In the genomic region with DNA sequence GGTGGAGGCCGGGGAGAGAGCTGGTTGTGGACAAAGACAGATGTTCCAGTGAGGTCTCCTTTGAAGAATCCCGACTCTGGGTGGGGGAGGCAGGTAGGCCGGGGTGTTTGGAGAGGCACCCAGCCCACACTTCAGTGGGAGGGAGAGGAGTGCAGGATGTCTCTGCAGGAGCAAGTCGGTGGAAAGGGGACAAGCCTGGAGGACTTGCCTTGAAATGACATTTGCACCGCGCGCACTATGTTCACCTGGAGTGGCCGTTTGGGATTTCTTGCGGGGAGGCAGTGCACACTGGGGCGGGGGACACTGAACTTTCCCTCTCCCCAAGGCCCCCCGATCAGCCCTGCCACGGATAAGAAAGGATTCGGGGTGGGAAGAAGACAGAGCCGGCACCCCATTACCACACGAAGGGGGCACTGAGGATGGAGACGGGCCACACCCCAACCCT, we compare ENCODE assay signal across 8 cellular contexts. TPM values are rescaled to one million over a fixed set of nuclear protein-coding genes. Genes with fewer than 3 reads are reported as not detected.
DNase-seq lines count a peak whose midpoint lies in the region; ATAC-seq and TF ChIP-seq lines count a peak whose summit lies in the region.

No MANE protein-coding gene starts in this region.

- POLR2A ChIA-PET in OCI-LY7 (lab: Charles Lee), result interaction anchor here (0.7 kb wide), 2 partner anchors 19 to 1633 kb away, joined by 3 read pairs; no protein-coding TSS in a partner anchor

- peaks cover 0 to 10% of the 10 kb centered on the region in 2 donors for H3K27me3 Mint-ChIP-seq in effector memory CD8-positive, alpha-beta T cell
- no peaks in the 10 kb centered on the region for H3K27me3 Mint-ChIP-seq in naive B cell

- no peak overlapping the region for H3K27ac ChIP-seq in OCI-LY7 (ENCODE audit: low read depth, low read length, poor library complexity, severe bottlenecking)

- H3K9me2 ChIP-seq in OCI-LY7 (ENCODE audit: insufficient read depth, low read length), result no peaks in the 10 kb centered on the region

- H3K36me3 Mint-ChIP-seq in effector memory CD8-positive, alpha-beta T cell (ENCODE audit: insufficient read depth), result peaks cover 5% of the 10 kb centered on the region
- no peaks in the 10 kb centered on the region for H3K36me3 Mint-ChIP-seq in naive B cell

- H3K4me2 ChIP-seq in OCI-LY7 (ENCODE audit: low read length), result peak overlapping the region; percentile 43; the same call in 1 of the 2 replicates

- H3K4me1 ChIP-seq in BE2C (0 out of 2 replicates have a peak, but pooled peaks cover 4% of the 10 kb centered on the region), OCI-LY7 (ENCODE audit: insufficient read depth, low read length, poor library complexity, severe bottlenecking) (no peaks in the 10 kb centered on the region)

- no peaks in the 10 kb centered on the region for H4K20me1 ChIP-seq in OCI-LY7 (ENCODE audit: insufficient read depth, low read length)

- no TSS peak for BruUV-seq in OCI-LY7 (replicated peaks; lab: Mats Ljungman, UMichigan)

- no peaks in the 10 kb centered on the region; the same call in 1 of the 2 replicates for H3K36me3 ChIP-seq in BE2C
- H3K36me3 ChIP-seq in OCI-LY7 (ENCODE audit: insufficient read depth, low read length), result peaks cover 14% of the 10 kb centered on the region; the same call in 1 of the 2 replicates

- H3K9me3 Mint-ChIP-seq in effector memory CD8-positive, alpha-beta T cell, result no peaks in the 10 kb centered on the region
- no peaks in the 10 kb centered on the region for H3K9me3 Mint-ChIP-seq in naive B cell

- no peaks in the 10 kb centered on the region for H3K79me2 ChIP-seq in OCI-LY7 (ENCODE audit: insufficient read depth, low read depth, low read length)

- intact Hi-C loops in OCI-LY7 (cut with micrococcal nuclease; ENCODE audit: unreplicated experiment), result loop anchor here (10.0 kb wide), 1 partner anchor 105 kb away; no protein-coding TSS in a partner anchor

- H3K4me1 Mint-ChIP-seq in effector memory CD8-positive, alpha-beta T cell (ENCODE audit: low read depth in 2 of 2), result peaks cover 16% of the 10 kb centered on the region in 2 donors
- H3K4me1 Mint-ChIP-seq in naive B cell, result peaks cover 33 to 43% (median 36%) of the 10 kb centered on the region in 3 donors

- peak overlapping the region; percentile 77 to 89 for H3K4me3 Mint-ChIP-seq in effector memory CD8-positive, alpha-beta T cell
- H3K4me3 Mint-ChIP-seq in naive B cell, result peak overlapping the region; percentile 77 to 93 (median 87)

- ATAC-seq in effector memory CD8-positive, alpha-beta T cell (replicated peaks), result no peak
- ATAC-seq in naive B cell (ENCODE audit: low read depth in 2 of 2), result no peak

- TF ChIP-seq CTCF in BE2C (IDR thresholded peaks at IDR 0.05; ENCODE audit: low read depth, low read length) (no peak), OCI-LY7 (conservative IDR thresholded peaks at IDR 0.05; ENCODE audit: low read length) (no peak)

- CTCF ChIA-PET in OCI-LY7 (lab: Charles Lee; ENCODE audit: unreplicated experiment), result no interaction called here

- no peaks in the 10 kb centered on the region; the same call in 1 of the 2 replicates for H3K27me3 ChIP-seq in BE2C

- H3K9me3 ChIP-seq in BE2C, result no peaks in the 10 kb centered on the region
- no peaks in the 10 kb centered on the region for H3K9me3 ChIP-seq in OCI-LY7 (ENCODE audit: low read length)

- H3K4me3 ChIP-seq in BE2C (ENCODE audit: low read depth, low read length) (peak overlapping the region; percentile 55), OCI-LY7 (ENCODE audit: low read depth, low read length, poor library complexity, severe bottlenecking) (peak overlapping the region; percentile 36)

- no peak for DNase-seq in BE2C
- no peak for DNase-seq in OCI-LY7 (ENCODE audit: low spot score)
- no peak for DNase-seq in effector memory CD8-positive, alpha-beta T cell
- DNase-seq in naive B cell, result no peak
- DNase-seq in NCI-H345 treated with DMSO at 0.1 percent for 48 hours (lab: John Stamatoyannopoulos, UW; ENCODE audit: unreplicated experiment), result no peak
- DNase-seq in NCI-H524 treated with DMSO at 0.1 percent for 48 hours (lab: John Stamatoyannopoulos, UW), result no peak
- DNase-seq in activated gamma-delta T cell (lab: John Stamatoyannopoulos, UW), result no peak
- DNase-seq in NCI-H446 treated with DMSO at 0.1 percent for 48 hours (lab: John Stamatoyannopoulos, UW), result no peak

- no peak overlapping the region for H2AFZ ChIP-seq in OCI-LY7 (ENCODE audit: low read length)

- peak overlapping the region; percentile 8 to 79 for H3K27ac Mint-ChIP-seq in effector memory CD8-positive, alpha-beta T cell
- peak overlapping the region in 5 of 6 donors; percentile 74 to 87 (median 81) for H3K27ac Mint-ChIP-seq in naive B cell

RNA-seq across cellular contexts. Expression of gene PITPNM2, which starts 1.0 kb away (rescaled TPM):
- 3.6 TPM for polyA plus RNA-seq in BE2C (2012; ENCODE audit: insufficient read depth, insufficient read length, low read depth)
- 0.13 and 0.73 TPM in 2 replicates for total RNA-seq in OCI-LY7 (2014; rRNA removed; shearing (Covaris generic))
- 0.42 and 0.77 TPM in 2 replicates for total RNA-seq in OCI-LY7 (2022)
- 1 to 10 TPM in 3 of 6 donors, under 1 TPM in 3; 0.10 to 2.6 (median 0.96) TPM for polyA plus RNA-seq in naive B cell (ENCODE audit: low read depth in 6 of 6)
